ENCODE assay signal across 14 cellular contexts in the genomic region with DNA sequence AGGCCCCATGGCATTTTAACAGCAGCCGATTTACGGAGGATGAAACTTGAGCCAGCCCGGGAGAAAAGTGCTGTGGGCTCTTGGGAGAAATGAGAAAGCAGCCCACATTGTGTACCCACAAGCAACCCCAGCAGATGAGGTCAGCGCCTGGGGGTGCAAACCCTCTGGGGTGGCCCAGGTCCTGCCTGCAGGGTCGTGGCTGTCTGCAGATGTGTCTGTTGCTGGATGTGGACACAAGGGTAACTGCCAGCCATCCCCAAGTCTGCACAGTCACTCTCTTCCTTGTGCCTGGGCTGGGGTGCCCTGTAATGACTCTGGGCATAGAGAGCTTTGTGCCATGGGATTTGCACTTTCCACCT.
DNase-seq lines count a peak whose midpoint lies in the region; ATAC-seq, FAIRE-seq and TF ChIP-seq lines count a peak whose summit lies in the region.
"Had no signal": no experiment of that assay in that cellular context is flagged by ENCODE, and none has a peak within 500 bp of the region (broad histone marks: within the 10 kb centered on the region; RNA-seq: fewer than 3 reads in every experiment).

No MANE protein-coding gene starts in this region.

- H3K4me1 ChIP-seq in gastrocnemius medialis, result peaks cover 42 to 57% of the 10 kb centered on the region in 2 donors

- no peak for FAIRE-seq in H54 (lab: Jason Lieb, UNC)

- TF ChIP-seq POLR2A in H54 (IDR thresholded peaks at IDR 0.05; ENCODE audit: low read depth, low read length) (no peak), gastrocnemius medialis (IDR thresholded peaks at IDR 0.05) (no peak)

- peak overlapping the region in 1 of 4 donors; percentile 17 for H3K4me3 ChIP-seq in gastrocnemius medialis

- no peaks in the 10 kb centered on the region for H3K36me3 ChIP-seq in gastrocnemius medialis

- POLR2A ChIA-PET in RWPE1 (lab: Yijun Ruan, JAX; ENCODE audit: low non-redundant PET), result no interaction called here

- H3K9me3 ChIP-seq in gastrocnemius medialis, result no peaks in the 10 kb centered on the region

- in situ Hi-C loops in gastrocnemius medialis (cut with MboI; ENCODE audit: low sequenced_read_pairs in 4 of 4), result no loop called here

- H3K27me3 ChIP-seq in gastrocnemius medialis, result no peaks in the 10 kb centered on the region

- DNase-seq in H54 (ENCODE audit: insufficient read length, low spot score), result peak; percentile 9
- DNase-seq in RWPE1 (ENCODE audit: low spot score), result no peak
- peak; percentile 9 for DNase-seq in kidney tubule cell (ENCODE audit: low spot score)
- DNase-seq in gastrocnemius medialis, result peak in 1 of 2 donors; percentile 42
- DNase-seq in activated T-cell treated with anti-CD3 and anti-CD28 coated beads, Interleukin-2, amount 50 U/mL, for 48 hours, result no peak
- DNase-seq: activated T-cell treated with anti-CD3 and anti-CD28 coated beads for 4 hours; amniotic stem cell; CD4-positive, alpha-beta memory T cell; glutamatergic neuron; stimulated activated CD4-positive, alpha-beta T cell treated with anti-CD3 and anti-CD28 coated beads, Interleukin-4, amount 100 ng/mL, for 1 hour; stimulated activated naive CD8-positive, alpha-beta T cell treated with anti-CD3 and anti-CD28 coated beads, Interleukin-15, amount 100 ng/mL, for 72 hours had no signal

- H3K27ac ChIP-seq in RWPE1 (peak overlapping the region; percentile 88), gastrocnemius medialis (peak overlapping the region; percentile 87 to 91 (median 88))

- CTCF ChIA-PET in RWPE1 (lab: Yijun Ruan, JAX), result no interaction called here

- intact Hi-C loops in gastrocnemius medialis (cut with DNase I; ENCODE audit: low total_unique reads), result loop anchor here (1.0 to 10.0 kb wide), 6 partner anchors 60 to 815 kb away; a partner anchor contains a TSS

- TF ChIP-seq CTCF in RWPE1 (conservative IDR thresholded peaks at IDR 0.05; ENCODE audit: low read depth) (no peak), gastrocnemius medialis (IDR thresholded peaks at IDR 0.05 in 4 of 5, conservative IDR thresholded peaks at IDR 0.05 in 1 of 5) (no peak)

- peak in 1 of 2 donors; percentile 0 for ATAC-seq in gastrocnemius medialis
- ATAC-seq in GM19467 (IDR thresholded peaks at IDR 0.05; ENCODE audit: unreplicated experiment), result no peak
- ATAC-seq in HG03108 (IDR thresholded peaks at IDR 0.05; ENCODE audit: unreplicated experiment), result no peak
- ATAC-seq in HG02623 (IDR thresholded peaks at IDR 0.05; ENCODE audit: unreplicated experiment), result no peak
- ATAC-seq: stimulated activated naive CD8-positive, alpha-beta T cell treated with anti-CD3 and anti-CD28 coated beads, Interleukin-15, amount 100 ng/mL, for 72 hours had no signal

Comparison
In these comparisons a context has a peak if more than half of its experiments do, and no peak if none do; other contexts are left out.
1. DNase-seq: peak in H54 (single experiment) and kidney tubule cell (single experiment); none in RWPE1 (single experiment) and activated T-cell treated with anti-CD3 and anti-CD28 coated beads, Interleukin-2, amount 50 U/mL, for 48 hours (0 of 2).